In genomic region chr12:78697817-78698415, GRCh38 we compare ENCODE assay signal across 1 cellular context.
TF ChIP-seq lines count a peak whose summit lies in the region.

No MANE protein-coding gene starts in this region.

TF ChIP-seq in SK-N-SH, 30 proteins besides CTCF, POLR2A, EP300 and RAD21 (continued from another document):
- TF ChIP-seq ZBTB33 (IDR thresholded peaks at IDR 0.05; ENCODE audit: borderline replicate concordance, low read depth) (no peak), RFX5 (IDR thresholded peaks at IDR 0.05; ENCODE audit: low read length) (no peak), JUND (IDR thresholded peaks at IDR 0.05) (0 out of 2 replicates have a peak, but pooled peaks have one; percentile 14), CHD2 (IDR thresholded peaks at IDR 0.05; ENCODE audit: low read length, partially characterized antibody) (no peak), NFIC (IDR thresholded peaks at IDR 0.05; ENCODE audit: borderline replicate concordance) (no peak)
TF ChIP-seq in SK-N-SH: peak in this region for 2.
